Comparison of ENCODE assay signal across 17 cellular contexts in the genomic region with DNA sequence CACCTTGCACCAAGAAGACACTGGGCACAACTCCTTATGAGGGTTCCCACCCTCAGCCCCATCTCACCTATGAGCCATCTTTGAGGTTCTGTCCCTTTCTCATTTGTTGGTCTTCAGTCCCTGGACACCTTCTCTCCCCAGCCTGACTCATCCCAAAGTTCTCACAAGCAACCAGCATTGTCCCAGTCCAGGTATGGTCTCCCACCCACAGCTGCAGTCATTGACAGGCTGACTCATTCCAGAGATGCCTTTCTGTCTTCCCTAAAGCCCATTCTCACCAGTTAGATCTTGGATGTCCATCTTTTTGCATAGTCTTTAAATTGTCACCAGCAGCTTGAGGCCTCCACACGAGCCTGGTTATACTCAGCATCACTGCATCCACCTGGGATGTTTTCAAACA. TPM values are rescaled to one million over a fixed set of nuclear protein-coding genes. Genes with fewer than 3 reads are reported as not detected.
A peak's percentile ranks its signal among the peaks of the same experiment; 100 is the strongest.
DNase-seq lines count a peak whose midpoint lies in the region; ATAC-seq and TF ChIP-seq lines count a peak whose summit lies in the region.
"Had no signal": no experiment of that assay in that cellular context is flagged by ENCODE, and none has a peak within 500 bp of the region (broad histone marks: within the 10 kb centered on the region; RNA-seq: fewer than 3 reads in every experiment).

No MANE protein-coding gene starts in this region.

- H3K4me1 Mint-ChIP-seq in activated T-cell treated with anti-CD3 and anti-CD28 coated beads, Interleukin-2, amount 50 U/mL, for 24 hours (ENCODE audit: low read depth): no peaks in the 10 kb centered on the region

- H4K8ac ChIP-seq in trophoblast cell (ENCODE audit: low read depth, low read length): no peak overlapping the region

- TF ChIP-seq POLR2A in esophagus squamous epithelium (IDR thresholded peaks at IDR 0.05): no peak

- TF ChIP-seq CTCF in left ventricle myocardium inferior (IDR thresholded peaks at IDR 0.05; ENCODE audit: borderline replicate concordance) (no peak), esophagus squamous epithelium (IDR thresholded peaks at IDR 0.05) (no peak), thoracic aorta (IDR thresholded peaks at IDR 0.05) (no peak)

- no peak overlapping the region for H4K91ac ChIP-seq in trophoblast cell (ENCODE audit: low read depth, low read length)

- H3K36me3 ChIP-seq in left ventricle myocardium inferior (peaks cover 34% of the 10 kb centered on the region), esophagus squamous epithelium (no peaks in the 10 kb centered on the region), trophoblast cell (ENCODE audit: control insufficient read depth in 1 of 2, insufficient read depth in 2 of 2, low read length in 2 of 2) (no peaks in the 10 kb centered on the region), thoracic aorta (peaks cover 36% of the 10 kb centered on the region)
- H3K36me3 ChIP-seq: BLaER1 had no signal

- no peak overlapping the region for H3K4me3 ChIP-seq in left ventricle myocardium inferior
- no peak overlapping the region for H3K4me3 ChIP-seq in esophagus squamous epithelium
- no peak overlapping the region for H3K4me3 ChIP-seq in trophoblast cell (ENCODE audit: low read depth, low read length)
- no peak overlapping the region for H3K4me3 ChIP-seq in thoracic aorta
- H3K4me3 ChIP-seq: BLaER1, GM23338, K562 had no signal

- no peaks in the 10 kb centered on the region for H3K36me3 Mint-ChIP-seq in activated T-cell treated with anti-CD3 and anti-CD28 coated beads, Interleukin-2, amount 50 U/mL, for 24 hours (ENCODE audit: low read depth)

- H2AK5ac ChIP-seq in trophoblast cell (ENCODE audit: low read length): no peak overlapping the region

- H3K27me3 ChIP-seq in left ventricle myocardium inferior (ENCODE audit: low read depth) (peaks cover 39% of the 10 kb centered on the region), esophagus squamous epithelium (peaks cover 0 to 34% (median 0%) of the 10 kb centered on the region in 4 donors), trophoblast cell (ENCODE audit: insufficient read depth, low read length) (no peaks in the 10 kb centered on the region), thoracic aorta (replicated peaks; ENCODE audit: insufficient read depth) (no peaks in the 10 kb centered on the region)
- H3K27me3 ChIP-seq: BLaER1 had no signal

- no peaks in the 10 kb centered on the region for H3K79me1 ChIP-seq in trophoblast cell (ENCODE audit: low read length)

- intact Hi-C loops in left ventricle myocardium inferior (cut with micrococcal nuclease) (no loop called here), left cardiac atrium (cut with DNase I) (no loop called here), esophagus squamous epithelium (cut with DNase I) (no loop called here)

- H3K23ac ChIP-seq in trophoblast cell (ENCODE audit: low read length): no peak overlapping the region

- no peak overlapping the region for H2BK120ac ChIP-seq in trophoblast cell (ENCODE audit: insufficient read depth, low read length, poor library complexity)

- H3K14ac ChIP-seq in trophoblast cell (ENCODE audit: low read length): no peak overlapping the region

- H3K4me3 Mint-ChIP-seq in activated T-cell treated with anti-CD3 and anti-CD28 coated beads, Interleukin-2, amount 50 U/mL, for 24 hours: no peak overlapping the region
- H3K4me3 Mint-ChIP-seq: GM23338 had no signal

- ATAC-seq in left cardiac atrium (no peak), thoracic aorta (ENCODE audit: insufficient number of reproducible peaks, low FRiP score, low read depth) (no peak), GM19452 (IDR thresholded peaks at IDR 0.05; ENCODE audit: unreplicated experiment) (no peak)
- ATAC-seq: GM23338, K562, PC-3 had no signal

- H2BK12ac ChIP-seq in trophoblast cell (ENCODE audit: low read length): no peak overlapping the region

- peaks cover 98% of the 10 kb centered on the region for H3K4me1 ChIP-seq in left ventricle myocardium inferior
- peaks cover 0 to 16% (median 7%) of the 10 kb centered on the region in 3 donors for H3K4me1 ChIP-seq in esophagus squamous epithelium
- H3K4me1 ChIP-seq in trophoblast cell (ENCODE audit: control insufficient read depth in 1 of 2, insufficient read depth in 2 of 2, low read length in 2 of 2): peaks cover 4 to 9% of the 10 kb centered on the region in 2 experiments
- peaks cover 27 to 48% of the 10 kb centered on the region in 2 donors for H3K4me1 ChIP-seq in thoracic aorta (ENCODE audit: control insufficient read depth in 1 of 2, low read depth in 2 of 2)
- H3K4me1 ChIP-seq: BLaER1 had no signal

- H3K27ac Mint-ChIP-seq in activated T-cell treated with anti-CD3 and anti-CD28 coated beads, Interleukin-2, amount 50 U/mL, for 24 hours: no peak overlapping the region
- H3K27ac Mint-ChIP-seq: GM23338 had no signal

- 80 to 100% methylated on average over 1 of the region's 1 CpG for WGBS in esophagus squamous epithelium, 2 donors
- WGBS in trophoblast cell (ENCODE audit: extremely low coverage, insufficient coverage, insufficient read length): no CpG with 5 or more reads among the region's 1 CpG

- no peak overlapping the region for H3K4ac ChIP-seq in trophoblast cell (ENCODE audit: low read depth, low read length)

- H3K9me3 Mint-ChIP-seq in activated T-cell treated with anti-CD3 and anti-CD28 coated beads, Interleukin-2, amount 50 U/mL, for 24 hours: no peaks in the 10 kb centered on the region
- H3K9me3 Mint-ChIP-seq: GM23338 had no signal

- no peaks in the 10 kb centered on the region for H3K27me3 Mint-ChIP-seq in activated T-cell treated with anti-CD3 and anti-CD28 coated beads, Interleukin-2, amount 50 U/mL, for 24 hours

- no peak overlapping the region for H2AFZ ChIP-seq in trophoblast cell (ENCODE audit: insufficient read depth, low read length, poor library complexity)
- H2AFZ ChIP-seq: GM23338 had no signal

- no peaks in the 10 kb centered on the region for H3K9me3 ChIP-seq in left ventricle myocardium inferior (replicated peaks)
- H3K9me3 ChIP-seq in esophagus squamous epithelium: no peaks in the 10 kb centered on the region
- peaks cover 4% of the 10 kb centered on the region for H3K9me3 ChIP-seq in trophoblast cell (ENCODE audit: insufficient read depth, low read depth, low read length)
- no peaks in the 10 kb centered on the region for H3K9me3 ChIP-seq in thoracic aorta
- H3K9me3 ChIP-seq: BLaER1 had no signal

- H3K4me2 ChIP-seq in trophoblast cell (ENCODE audit: low read length): no peak overlapping the region
- H3K4me2 ChIP-seq: BLaER1, GM23338 had no signal

- DNase-seq in left ventricle myocardium inferior (no peak), left cardiac atrium (no peak), esophagus squamous epithelium (lab: John Stamatoyannopoulos, UW) (no peak), trophoblast cell (peak; percentile 45 to 69), thoracic aorta (ENCODE audit: low spot score) (no peak), NCI-H187 treated with DMSO at 0.1 percent for 48 hours (lab: John Stamatoyannopoulos, UW) (no peak)
- no peak for DNase-seq in activated T-cell treated with anti-CD3 and anti-CD28 coated beads, Interleukin-2, amount 50 U/mL, for 24 hours
- DNase-seq: GF-D8, NCI-H1436, NCI-H510A, NCI-H82, PC-3 had no signal

- no peak overlapping the region for H4K12ac ChIP-seq in trophoblast cell (ENCODE audit: low read depth, low read length)

- no peak overlapping the region for H3K18ac ChIP-seq in trophoblast cell (ENCODE audit: low read length)

- peaks cover 2% of the 10 kb centered on the region for H3K79me2 ChIP-seq in trophoblast cell (ENCODE audit: control insufficient read depth, insufficient read depth, low read length, poor library complexity)

- peak overlapping the region; percentile 91 for H3K27ac ChIP-seq in left ventricle myocardium inferior (replicated peaks)
- H3K27ac ChIP-seq in esophagus squamous epithelium: peak overlapping the region in 3 of 4 donors; percentile 16 to 80 (median 69)
- no peak overlapping the region for H3K27ac ChIP-seq in trophoblast cell (ENCODE audit: low read depth, low read length)
- H3K27ac ChIP-seq in thoracic aorta: peak overlapping the region; percentile 40 to 88
- H3K27ac ChIP-seq: BLaER1, RWPE1 had no signal

- H3K9ac ChIP-seq in trophoblast cell (ENCODE audit: low read length): no peak overlapping the region
- H3K9ac ChIP-seq: BLaER1 had no signal

- no peak overlapping the region for H2BK5ac ChIP-seq in trophoblast cell (ENCODE audit: low read depth, low read length, poor library complexity)

RNA-seq across cellular contexts. Expression of gene BMPR1A, which starts 26.7 kb away (rescaled TPM):
- total RNA-seq in left ventricle myocardium inferior (43.8 TPM), left cardiac atrium (10 to 100 TPM; 46.2 to 56.8 TPM), esophagus squamous epithelium (10 to 100 TPM in 3 of 4 donors, 1 to 10 TPM in 1; 5.2 to 40.2 (median 26.0) TPM), thoracic aorta (100 to 1,000 TPM in 1 of 2 donors, 10 to 100 TPM in 1; 69.0 to 130 TPM)
- polyA plus RNA-seq in trophoblast cell (2013): 33.4 and 35.8 TPM in 2 replicates

Comparison
In these comparisons a context has a peak if more than half of its experiments do, and no peak if none do; other contexts are left out.
1. DNase-seq: peak in trophoblast cell (2 of 2); none in left ventricle myocardium inferior (single experiment), left cardiac atrium (single experiment), esophagus squamous epithelium (single experiment), thoracic aorta (single experiment), NCI-H187 treated with DMSO at 0.1 percent for 48 hours (single experiment) and activated T-cell treated with anti-CD3 and anti-CD28 coated beads, Interleukin-2, amount 50 U/mL, for 24 hours (single experiment).